Comparison of ENCODE assay signal across 8 cellular contexts in the genomic region with DNA sequence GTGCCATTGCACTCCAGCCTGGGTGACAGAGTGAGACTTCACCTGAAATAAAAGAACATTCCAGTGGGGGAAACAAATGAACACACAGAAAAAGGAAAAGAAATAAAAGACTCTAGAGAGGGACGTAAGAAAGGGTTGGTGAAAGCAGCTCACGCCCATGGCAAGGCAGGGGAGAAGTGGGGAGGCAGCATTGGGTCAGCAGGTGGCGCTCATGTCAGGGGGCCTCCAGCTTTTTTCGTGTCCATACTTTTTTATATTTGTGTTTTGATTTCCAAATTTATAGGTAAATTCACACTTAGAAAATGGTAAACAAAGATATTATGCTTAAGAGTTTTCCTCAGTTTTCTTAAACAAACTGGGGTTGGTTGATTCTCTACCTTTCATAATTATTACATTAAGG. TPM values are rescaled to one million over a fixed set of nuclear protein-coding genes. Genes with fewer than 3 reads are reported as not detected.
DNase-seq lines count a peak whose midpoint lies in the region; ATAC-seq and TF ChIP-seq lines count a peak whose summit lies in the region.

No MANE protein-coding gene starts in this region.

- no peaks in the 10 kb centered on the region for H4K20me1 ChIP-seq in neural cell (ENCODE audit: insufficient read depth)

- H3K9me3 ChIP-seq in neural cell (ENCODE audit: low read length) (no peaks in the 10 kb centered on the region), T-helper 17 cell (ENCODE audit: control insufficient read depth, low read length, poor library complexity, severe bottlenecking) (no peaks in the 10 kb centered on the region)

- H3K4me3 Mint-ChIP-seq in HFFc6: no peak overlapping the region
- no peak overlapping the region for H3K4me3 Mint-ChIP-seq in WTC11
- no peak overlapping the region for H3K4me3 Mint-ChIP-seq in T-helper 17 cell

- TF ChIP-seq CTCF in HFFc6 (IDR thresholded peaks at IDR 0.05) (peak; percentile 87), WTC11 (IDR thresholded peaks at IDR 0.05) (peak; percentile 57), neural cell (IDR thresholded peaks at IDR 0.05; ENCODE audit: poor library complexity, severe bottlenecking) (peak; percentile 47)

- no peaks in the 10 kb centered on the region for H3K79me2 ChIP-seq in neural cell (replicated peaks; ENCODE audit: insufficient read depth, low read length)

- POLR2A ChIA-PET in WTC11 (lab: Charles Lee): no interaction called here

- no peak overlapping the region for H3K27ac ChIP-seq in neural cell (ENCODE audit: low read length)

- CTCF ChIA-PET in WTC11 (lab: Charles Lee): interaction anchor here (0.5 to 5.0 kb wide), 77 partner anchors 8 to 500 kb away, joined by 3 to 62 read pairs (median 5); a partner anchor contains a TSS

- H3K36me3 Mint-ChIP-seq in HFFc6 (ENCODE audit: low read depth): peaks cover 24% of the 10 kb centered on the region
- peaks cover 46% of the 10 kb centered on the region for H3K36me3 Mint-ChIP-seq in WTC11
- H3K36me3 Mint-ChIP-seq in T-helper 17 cell (ENCODE audit: low read depth): peaks cover 16% of the 10 kb centered on the region

- H3K36me3 ChIP-seq in neural cell (ENCODE audit: insufficient read depth, low read length): no peaks in the 10 kb centered on the region

- peak; percentile 73 for DNase-seq in AG20443 (ENCODE audit: low spot score)
- DNase-seq in HFFc6: no peak
- DNase-seq in WTC11 (ENCODE audit: low spot score): peak; percentile 60
- peak; percentile 61 for DNase-seq in ecto neural progenitor cell (ENCODE audit: low spot score)
- no peak for DNase-seq in globus pallidus (ENCODE audit: low spot score)
- DNase-seq in T-helper 17 cell: no peak

- H3K27ac Mint-ChIP-seq in HFFc6 (no peak overlapping the region), WTC11 (no peak overlapping the region), T-helper 17 cell (no peak overlapping the region)

- no peaks in the 10 kb centered on the region for H3K9me2 ChIP-seq in neural cell (ENCODE audit: insufficient read depth, low read length)

- peak; percentile 74 for ATAC-seq in WTC11
- ATAC-seq in T-helper 17 cell: no peak
- no peak for ATAC-seq in HG03108 (IDR thresholded peaks at IDR 0.05; ENCODE audit: unreplicated experiment)

- no peak overlapping the region for H3K9ac ChIP-seq in neural cell (ENCODE audit: low read length)

- no peaks in the 10 kb centered on the region for H3K4me1 Mint-ChIP-seq in HFFc6 (ENCODE audit: low read depth)
- peaks cover 6% of the 10 kb centered on the region for H3K4me1 Mint-ChIP-seq in WTC11
- peaks cover 5% of the 10 kb centered on the region for H3K4me1 Mint-ChIP-seq in T-helper 17 cell

- H3K4me3 ChIP-seq in neural cell (ENCODE audit: low read length): no peak overlapping the region

- H3K4me2 ChIP-seq in neural cell (ENCODE audit: low read length): no peak overlapping the region

- TF ChIP-seq EP300 in neural cell (conservative IDR thresholded peaks at IDR 0.05; ENCODE audit: poor library complexity, severe bottlenecking): no peak

- TF ChIP-seq RAD21 in neural cell (conservative IDR thresholded peaks at IDR 0.05): peak; percentile 14

- H3F3A ChIP-seq in neural cell (ENCODE audit: insufficient read depth, low read length, poor library complexity, severe bottlenecking): no peaks in the 10 kb centered on the region

- no peaks in the 10 kb centered on the region for H3K9me3 Mint-ChIP-seq in HFFc6
- H3K9me3 Mint-ChIP-seq in WTC11: no peaks in the 10 kb centered on the region

- H3K27me3 Mint-ChIP-seq in HFFc6 (ENCODE audit: insufficient read depth) (peaks cover 1% of the 10 kb centered on the region; the same call in 1 of the 2 replicates), WTC11 (ENCODE audit: low read depth) (no peaks in the 10 kb centered on the region), T-helper 17 cell (no peaks in the 10 kb centered on the region)

- H2AFZ ChIP-seq in neural cell (ENCODE audit: low read depth, low read length): no peak overlapping the region

- H3K27me3 ChIP-seq in neural cell (ENCODE audit: insufficient read depth, low read depth, low read length): no peaks in the 10 kb centered on the region

TF ChIP-seq in WTC11, 78 proteins besides CTCF, POLR2A, EP300 and RAD21 (continues in another document):
- TF ChIP-seq, protein P1, sequence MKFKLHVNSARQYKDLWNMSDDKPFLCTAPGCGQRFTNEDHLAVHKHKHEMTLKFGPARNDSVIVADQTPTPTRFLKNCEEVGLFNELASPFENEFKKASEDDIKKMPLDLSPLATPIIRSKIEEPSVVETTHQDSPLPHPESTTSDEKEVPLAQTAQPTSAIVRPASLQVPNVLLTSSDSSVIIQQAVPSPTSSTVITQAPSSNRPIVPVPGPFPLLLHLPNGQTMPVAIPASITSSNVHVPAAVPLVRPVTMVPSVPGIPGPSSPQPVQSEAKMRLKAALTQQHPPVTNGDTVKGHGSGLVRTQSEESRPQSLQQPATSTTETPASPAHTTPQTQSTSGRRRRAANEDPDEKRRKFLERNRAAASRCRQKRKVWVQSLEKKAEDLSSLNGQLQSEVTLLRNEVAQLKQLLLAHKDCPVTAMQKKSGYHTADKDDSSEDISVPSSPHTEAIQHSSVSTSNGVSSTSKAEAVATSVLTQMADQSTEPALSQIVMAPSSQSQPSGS (CRISPR knock-in tag; IDR thresholded peaks at IDR 0.05; ENCODE audit: borderline replicate concordance, low read depth): no peak
- TF ChIP-seq, protein P2, sequence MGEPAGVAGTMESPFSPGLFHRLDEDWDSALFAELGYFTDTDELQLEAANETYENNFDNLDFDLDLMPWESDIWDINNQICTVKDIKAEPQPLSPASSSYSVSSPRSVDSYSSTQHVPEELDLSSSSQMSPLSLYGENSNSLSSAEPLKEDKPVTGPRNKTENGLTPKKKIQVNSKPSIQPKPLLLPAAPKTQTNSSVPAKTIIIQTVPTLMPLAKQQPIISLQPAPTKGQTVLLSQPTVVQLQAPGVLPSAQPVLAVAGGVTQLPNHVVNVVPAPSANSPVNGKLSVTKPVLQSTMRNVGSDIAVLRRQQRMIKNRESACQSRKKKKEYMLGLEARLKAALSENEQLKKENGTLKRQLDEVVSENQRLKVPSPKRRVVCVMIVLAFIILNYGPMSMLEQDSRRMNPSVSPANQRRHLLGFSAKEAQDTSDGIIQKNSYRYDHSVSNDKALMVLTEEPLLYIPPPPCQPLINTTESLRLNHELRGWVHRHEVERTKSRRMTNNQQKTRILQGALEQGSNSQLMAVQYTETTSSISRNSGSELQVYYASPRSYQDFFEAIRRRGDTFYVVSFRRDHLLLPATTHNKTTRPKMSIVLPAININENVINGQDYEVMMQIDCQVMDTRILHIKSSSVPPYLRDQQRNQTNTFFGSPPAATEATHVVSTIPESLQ (CRISPR knock-in tag; IDR thresholded peaks at IDR 0.05): no peak
- no peak for TF ChIP-seq TP53 (CRISPR knock-in tag; IDR thresholded peaks at IDR 0.05)
- TF ChIP-seq NR2C2 (CRISPR knock-in tag; IDR thresholded peaks at IDR 0.05): no peak
- TF ChIP-seq ZNF416 (CRISPR knock-in tag; IDR thresholded peaks at IDR 0.05): no peak
- no peak for TF ChIP-seq RORB (CRISPR knock-in tag; IDR thresholded peaks at IDR 0.05)

TF ChIP-seq in neural cell, 6 proteins besides CTCF, POLR2A, EP300 and RAD21:
- TF ChIP-seq SMC3 (conservative IDR thresholded peaks at IDR 0.05; ENCODE audit: poor library complexity) (peak; percentile 27), MXI1 (conservative IDR thresholded peaks at IDR 0.05; ENCODE audit: poor library complexity, severe bottlenecking) (no peak)

RNA-seq across cellular contexts. Expression of a gene that starts 45.5 kb away (rescaled TPM):
- 10 to 100 TPM; 18.8 to 29.5 (median 21.5) TPM for total RNA-seq in HFFc6 (2021; fragmentation: NEBNext Ultra II Directional; extraction: Animal tissue kit (Norgen Biotek cat#: 25700))
- total RNA-seq in WTC11 (2021) (22.1 to 29.0 TPM (median 27.5 TPM) in 3 replicates), T-helper 17 cell (10 to 100 TPM; 63.5 to 67.6 TPM)
- polyA plus RNA-seq in neural cell: 24.1 and 24.5 TPM in 2 replicates
- 48.2 and 57.3 TPM in 2 replicates for polyA minus RNA-seq in neural cell

Comparison
In these comparisons a context has a peak if more than half of its experiments do, and no peak if none do; other contexts are left out.
1. DNase-seq: peak in AG20443 (single experiment), WTC11 (single experiment) and ecto neural progenitor cell (single experiment); none in HFFc6 (single experiment), globus pallidus (single experiment) and T-helper 17 cell (0 of 3).
2. Peak in every context shown above with its lines, with median percentiles within 50 percentile points of each other: CTCF ChIP-seq.